ENCODE assay signal across 35 cellular contexts in the genomic region with DNA sequence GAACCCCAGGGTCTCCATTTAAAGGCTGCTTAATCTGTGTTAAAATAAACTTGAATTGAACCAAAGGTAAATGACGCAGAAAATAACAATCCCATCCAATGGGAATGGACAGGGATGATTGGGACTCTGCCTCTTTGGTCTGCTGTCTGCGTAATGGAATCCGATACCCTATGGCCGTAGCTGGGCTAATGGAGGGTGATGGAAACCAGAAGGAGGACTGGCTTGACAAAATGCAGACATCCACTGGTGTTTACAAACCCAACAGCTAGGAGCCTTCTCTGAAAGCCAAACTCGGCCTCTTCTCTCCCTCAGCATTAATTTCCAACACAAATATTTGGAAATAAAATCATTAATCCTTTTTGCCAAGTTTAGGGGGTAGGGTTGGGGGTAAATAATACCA.
"Had no signal": no experiment of that assay in that cellular context is flagged by ENCODE, and none has a peak within 500 bp of the region (broad histone marks: within the 10 kb centered on the region; RNA-seq: fewer than 3 reads in every experiment).

No MANE protein-coding gene starts in this region.

- H3K4me3 ChIP-seq: adrenal gland, MG63, SJCRH30 had no signal

- H3K27ac ChIP-seq: adrenal gland, SJCRH30, VCaP had no signal

- H3K4me1 ChIP-seq: adrenal gland, SJCRH30 had no signal

- ATAC-seq: activated CD8-positive, alpha-beta memory T cell treated with anti-CD3 and anti-CD28 coated beads, Interleukin-2, amount 10 ng/mL, durations not matched to agents 7 days and 5 days; activated naive CD4-positive, alpha-beta T cell treated with anti-CD3 and anti-CD28 coated beads, Interleukin-2, amount 50 U/mL, for 72 hours; activated T-cell treated with anti-CD3 and anti-CD28 coated beads, Interleukin-2, amount 50 U/mL, for 72 hours; activated T-helper 17 cell treated with anti-CD3 and anti-CD28 coated beads, Interleukin-2, amount 50 U/mL, for 72 hours; Panc1 had no signal

- H3K36me3 ChIP-seq: adrenal gland, MG63, SJCRH30 had no signal

- H3K9me3 ChIP-seq: adrenal gland, MG63, SJCRH30 had no signal

- H3K27me3 ChIP-seq: adrenal gland, MG63, SJCRH30 had no signal

- FAIRE-seq: astrocyte, bronchial epithelial cell had no signal

- DNase-seq: activated CD4-positive, alpha-beta memory T cell treated with anti-CD3 and anti-CD28 coated beads, Interleukin-2, amount 10 ng/mL, durations not matched to agents 7 days and 5 days; activated CD4-positive, alpha-beta T cell treated with anti-CD3 and anti-CD28 coated beads for 1 hour; activated CD4-positive, alpha-beta T cell treated with anti-CD3 and anti-CD28 coated beads for 48 hours; activated CD4-positive, CD25-positive, alpha-beta regulatory T cell; activated CD8-positive, alpha-beta memory T cell treated with anti-CD3 and anti-CD28 coated beads for 24 hours; activated CD8-positive, alpha-beta memory T cell treated with anti-CD3 and anti-CD28 coated beads, Interleukin-2, amount 10 ng/mL, durations not matched to agents 7 days and 5 days; activated gamma-delta T cell treated with Interleukin-2 at 50 U/mL for 16 hours; activated naive CD4-positive, alpha-beta T cell treated with anti-CD3 and anti-CD28 coated beads for 36 hours; activated T-cell treated with anti-CD3 and anti-CD28 coated beads, Interleukin-2, amount 50 U/mL, for 1 hour; activated T-cell treated with anti-CD3 and anti-CD28 coated beads, Interleukin-2, amount 50 U/mL, for 72 hours; adrenal gland; caudate nucleus; Kasumi-1; KG1; MG63; NCI-H1048; NCI-H1105 treated with DMSO at 0.1 percent for 48 hours; NCI-H1436; NCI-H1694; NCI-H1930; NCI-H2081 treated with DMSO at 0.1 percent for 48 hours; NCI-H345; NCI-H524 treated with DMSO at 0.1 percent for 48 hours; SHP77; SJCRH30; SW 1271; T-helper 1 cell; T-helper 2 cell; T-helper 9 cell had no signal
